ENCODE assay signal across 25 cellular contexts in the genomic region with DNA sequence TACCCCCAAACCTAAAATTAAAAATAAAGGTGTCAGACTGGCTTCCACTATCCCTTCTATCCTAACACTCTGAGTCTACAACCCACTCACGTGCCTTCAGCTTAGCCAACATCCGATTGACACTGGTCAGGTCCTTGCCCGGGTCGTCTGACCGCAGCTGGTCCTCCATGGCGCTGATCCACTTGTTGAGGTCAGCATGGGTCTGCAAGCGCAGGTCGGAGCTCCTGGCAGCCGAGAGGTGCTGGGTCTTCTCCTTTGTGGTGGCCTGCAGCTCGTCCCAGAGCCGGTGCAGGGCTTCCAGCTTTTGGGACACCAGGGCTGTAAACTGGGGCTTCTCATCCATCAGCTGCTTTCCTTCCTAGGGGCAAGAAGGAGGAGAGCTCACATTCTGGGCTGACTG.
DNase-seq lines count a peak whose midpoint lies in the region; ATAC-seq, FAIRE-seq and TF ChIP-seq lines count a peak whose summit lies in the region.
"Had no signal": no experiment of that assay in that cellular context is flagged by ENCODE, and none has a peak within 500 bp of the region (broad histone marks: within the 10 kb centered on the region; RNA-seq: fewer than 3 reads in every experiment).

No MANE protein-coding gene starts in this region.

- no peak overlapping the region for H3K23ac ChIP-seq in H1 (ENCODE audit: insufficient read length)

- CTCF ChIA-PET in H1 (lab: Charles Lee; ENCODE audit: partially characterized antibody), result interaction anchor here (1.3 to 4.2 kb wide), 8 partner anchors 9 to 227 kb away, joined by 3 to 29 read pairs (median 6); no protein-coding TSS in a partner anchor

- H3K4me2 ChIP-seq in H1 (ENCODE audit: insufficient read depth in 1 of 2, low read depth in 2 of 2, low read length in 2 of 2), result no peak overlapping the region
- H3K4me2 ChIP-seq: BLaER1 had no signal

- no peak overlapping the region for H4K91ac ChIP-seq in H1 (replicated peaks; ENCODE audit: insufficient read length, low read length)

- no peak for ATAC-seq in Right ventricle myocardium inferior
- ATAC-seq in Right ventricle myocardium superior (ENCODE audit: poor library complexity), result no peak
- ATAC-seq in HG02970 (IDR thresholded peaks at IDR 0.05; ENCODE audit: low FRiP score, unreplicated experiment), result no peak
- ATAC-seq: GM12878 had no signal

- H3K4ac ChIP-seq in H1 (replicated peaks; ENCODE audit: insufficient read length, low read depth, low read length), result no peak overlapping the region

- H2BK5ac ChIP-seq in H1 (ENCODE audit: low read depth, low read length), result no peak overlapping the region

- TF ChIP-seq EP300 in H1 (IDR thresholded peaks at IDR 0.05; ENCODE audit: borderline replicate concordance in 1 of 2, low read depth in 2 of 2, low read length in 2 of 2), result no peak

- H3K4me1 ChIP-seq in H1 (replicated peaks in 1 of 4; ENCODE audit: control insufficient read depth in 3 of 4, insufficient read depth in 4 of 4, low read length in 3 of 4) (no peaks in the 10 kb centered on the region), spleen (peaks cover 0 to 25% (median 9%) of the 10 kb centered on the region in 6 donors)
- H3K4me1 ChIP-seq: BE2C had no signal

- H2BK120ac ChIP-seq in H1 (replicated peaks; ENCODE audit: low read depth, low read length), result no peak overlapping the region

- H3K27ac ChIP-seq in H1 (ENCODE audit: low read depth, low read length) (no peak overlapping the region), spleen (no peak overlapping the region)
- H3K27ac ChIP-seq: BLaER1 had no signal

- POLR2A ChIA-PET in H1 (lab: Charles Lee; ENCODE audit: partially characterized antibody), result interaction anchor here (0.6 to 1.4 kb wide), 4 partner anchors 10 to 107 kb away, joined by 3 to 6 read pairs (median 3); no protein-coding TSS in a partner anchor

- no peak overlapping the region for H3K18ac ChIP-seq in H1 (ENCODE audit: extremely low read depth, low read length)

- H2BK20ac ChIP-seq in H1 (ENCODE audit: low read length), result no peak overlapping the region

- H3K79me2 ChIP-seq in H1 (ENCODE audit: control insufficient read depth in 1 of 2, insufficient read depth in 2 of 2, low read length in 2 of 2), result no peaks in the 10 kb centered on the region

- no peak overlapping the region for H2BK15ac ChIP-seq in H1 (ENCODE audit: low read length)

- H3K23me2 ChIP-seq in H1 (ENCODE audit: low read depth, low read length), result no peaks in the 10 kb centered on the region

- no peaks in the 10 kb centered on the region for H4K20me1 ChIP-seq in H1 (replicated peaks in 1 of 2; ENCODE audit: control insufficient read depth in 1 of 2, insufficient read depth in 2 of 2, low read length in 2 of 2)
- H4K20me1 ChIP-seq: BLaER1 had no signal

- 96% methylated on average over 11 of the region's 11 CpGs; no CpG with 5 or more reads in 1 of the 2 experiments for WGBS in H1 (ENCODE audit: extremely low coverage in 1 of 2, insufficient coverage in 1 of 2, insufficient read length in 1 of 2, insufficient replicate concordance in 2 of 2, low coverage in 1 of 2, low lambda C conversion rate in 2 of 2, missing lambda C conversion rate in 1 of 2), 2 experiments
- WGBS in spleen, 5 donors, result 89 to 93% (median 89%) methylated on average over 11 of the region's 11 CpGs

- H3K27me3 ChIP-seq in H1 (replicated peaks in 1 of 4; ENCODE audit: control insufficient read depth in 3 of 4, extremely low read depth in 1 of 4, insufficient read depth in 3 of 4, low read length in 3 of 4) (no peaks in the 10 kb centered on the region), spleen (replicated peaks in 1 of 7) (no peaks in the 10 kb centered on the region)
- H3K27me3 ChIP-seq: BE2C, BLaER1 had no signal

- DNase-seq in Right ventricle myocardium inferior (ENCODE audit: missing footprints) (peak; percentile 37), Right ventricle myocardium superior (no peak), H1 (ENCODE audit: low read depth in 1 of 2, low spot score in 2 of 2) (no peak), spleen (peak; percentile 74)
- DNase-seq in stimulated activated CD4-positive, alpha-beta T cell treated with anti-CD3 and anti-CD28 coated beads, Interleukin-2, amount 100 ng/mL, for 24 hours, result no peak
- DNase-seq: 8988T; ACHN; BE2C; C1 segment of cervical spinal cord; CD4-positive, alpha-beta memory T cell; CD4-positive, CD25-positive, alpha-beta regulatory T cell; COR-L47; DMS 273 treated with DMSO at 0.1 percent for 48 hours; DMS153; DMS53; DMS79; DND-41; EL; GDM1 had no signal

- H4K5ac ChIP-seq in H1 (ENCODE audit: insufficient read length, low read depth, low read length), result no peak overlapping the region

- H3K9ac ChIP-seq in H1 (replicated peaks in 1 of 4; ENCODE audit: extremely low read depth in 1 of 4, low read depth in 3 of 4, low read length in 3 of 4), result no peak overlapping the region
- H3K9ac ChIP-seq: BLaER1 had no signal

- intact Hi-C loops in Right ventricle myocardium inferior (cut with DNase I) (no loop called here), Right ventricle myocardium superior (cut with DNase I) (no loop called here), spleen (cut with DNase I; ENCODE audit: low total_unique reads) (no loop called here)

- H3K4me3 ChIP-seq in H1 (ENCODE audit: extremely low read depth in 1 of 4, insufficient read depth in 2 of 4, low read depth in 3 of 4, low read length in 4 of 4) (no peak overlapping the region), spleen (no peak overlapping the region)
- H3K4me3 ChIP-seq: BLaER1, GM12878 had no signal

- no peak overlapping the region for H2BK12ac ChIP-seq in H1 (ENCODE audit: low read depth, low read length)

- H3K79me1 ChIP-seq in H1 (ENCODE audit: low read depth, low read length), result no peaks in the 10 kb centered on the region

- FAIRE-seq in H1 (lab: Jason Lieb, UNC), result no peak
- FAIRE-seq: A204.1, GM12878, GM12892, GM18507 had no signal

- TF ChIP-seq POLR2A in H1 (IDR thresholded peaks at IDR 0.05; ENCODE audit: control extremely low read depth in 1 of 2, low read depth in 2 of 2, low read length in 2 of 2) (no peak), spleen (IDR thresholded peaks at IDR 0.05) (no peak)

- H3K14ac ChIP-seq in H1 (ENCODE audit: insufficient read length), result no peak overlapping the region

- no peak for TF ChIP-seq RAD21 in H1 (IDR thresholded peaks at IDR 0.05 in 1 of 2, conservative IDR thresholded peaks at IDR 0.05 in 1 of 2; ENCODE audit: low read depth in 2 of 2, low read length in 2 of 2)

- no peak overlapping the region for H3K56ac ChIP-seq in H1 (replicated peaks; ENCODE audit: insufficient read length, low read depth, low read length)

- H2AFZ ChIP-seq in H1 (ENCODE audit: low read length), result no peak overlapping the region

- TF ChIP-seq CTCF in H1 (IDR thresholded peaks at IDR 0.05; ENCODE audit: control extremely low read depth in 1 of 3, insufficient read depth in 1 of 3, low read depth in 1 of 3, low read length in 3 of 3) (no peak), spleen (IDR thresholded peaks at IDR 0.05 in 8 of 11, conservative IDR thresholded peaks at IDR 0.05 in 3 of 11) (no peak)

- H4K8ac ChIP-seq in H1 (ENCODE audit: extremely low read depth, insufficient read depth, low read length), result peak overlapping the region; percentile 71; the same call in 1 of the 2 replicates

- H3K36me3 ChIP-seq in H1 (ENCODE audit: control insufficient read depth in 2 of 4, insufficient read depth in 4 of 4, low read length in 3 of 4) (no peaks in the 10 kb centered on the region), spleen (no peaks in the 10 kb centered on the region)
- H3K36me3 ChIP-seq: BE2C, BLaER1 had no signal

- H3K9me3 ChIP-seq in H1 (ENCODE audit: insufficient read depth in 2 of 2, low read depth in 1 of 2, low read length in 1 of 2) (no peaks in the 10 kb centered on the region), spleen (no peaks in the 10 kb centered on the region)
- H3K9me3 ChIP-seq: BE2C, BLaER1 had no signal

- H2AK5ac ChIP-seq in H1 (ENCODE audit: low read depth, low read length), result no peak overlapping the region

TF ChIP-seq in H1, 55 proteins besides CTCF, POLR2A, EP300 and RAD21 (continues in another document):
- TF ChIP-seq CBX5 (IDR thresholded peaks at IDR 0.05; ENCODE audit: low read depth, low read length) (no peak), CHD2 (IDR thresholded peaks at IDR 0.05; ENCODE audit: low read length) (no peak), EZH2 (IDR thresholded peaks at IDR 0.05; ENCODE audit: low read depth, low read length, severe bottlenecking) (no peak), CREB1 (IDR thresholded peaks at IDR 0.05) (no peak), RFX5 (IDR thresholded peaks at IDR 0.05; ENCODE audit: borderline replicate concordance, low read depth, low read length) (no peak), BCL11A (IDR thresholded peaks at IDR 0.05; ENCODE audit: low read depth in 2 of 2, low read length in 2 of 2) (no peak), CHD1 (IDR thresholded peaks at IDR 0.05; ENCODE audit: low read depth, low read length) (no peak), ZNF274 (IDR thresholded peaks at IDR 0.05; ENCODE audit: borderline replicate concordance, extremely low read depth, low read length) (no peak), TBP (IDR thresholded peaks at IDR 0.05; ENCODE audit: low read depth, low read length) (no peak), TEAD4 (IDR thresholded peaks at IDR 0.05; ENCODE audit: low read depth, low read length) (no peak), SP2 (IDR thresholded peaks at IDR 0.05; ENCODE audit: low read length) (no peak), MAFK (IDR thresholded peaks at IDR 0.05; ENCODE audit: low read depth, low read length) (no peak), SIX5 (IDR thresholded peaks at IDR 0.05; ENCODE audit: low read depth, low read length) (no peak)

Comparison
In these comparisons a context has a peak if more than half of its experiments do, and no peak if none do; other contexts are left out.
1. DNase-seq: peak in Right ventricle myocardium inferior (single experiment) and spleen (single experiment); none in Right ventricle myocardium superior (single experiment), H1 (0 of 2) and stimulated activated CD4-positive, alpha-beta T cell treated with anti-CD3 and anti-CD28 coated beads, Interleukin-2, amount 100 ng/mL, for 24 hours (0 of 2).